15 cellular contexts compared by ENCODE assay signal in the genomic region with DNA sequence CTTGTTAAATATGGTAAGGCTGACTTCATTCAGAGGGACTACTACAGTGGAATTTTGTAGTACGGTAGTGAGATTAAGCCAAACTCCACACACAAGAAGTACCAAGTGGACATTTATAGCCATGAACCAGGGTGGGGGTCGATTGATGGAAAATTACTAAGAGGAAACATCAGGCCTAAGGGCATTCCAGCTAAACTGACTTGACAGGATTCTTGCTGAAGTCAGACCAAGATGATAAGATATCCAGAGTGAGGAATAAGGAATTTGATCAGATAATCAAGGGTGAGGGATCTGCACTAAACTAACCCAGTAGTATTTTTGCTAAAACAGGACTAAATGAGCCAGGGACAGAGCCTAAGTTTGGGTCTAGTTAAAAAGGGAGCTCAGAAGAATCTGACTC.
A peak's percentile ranks its signal among the peaks of the same experiment; 100 is the strongest.
DNase-seq lines count a peak whose midpoint lies in the region; ATAC-seq and TF ChIP-seq lines count a peak whose summit lies in the region.
"Had no signal": no experiment of that assay in that cellular context is flagged by ENCODE, and none has a peak within 500 bp of the region (broad histone marks: within the 10 kb centered on the region; RNA-seq: fewer than 3 reads in every experiment).

No MANE protein-coding gene starts in this region.

- H3K4me2 ChIP-seq in GM23338 (peak overlapping the region; percentile 48; the same call in 1 of the 2 replicates), trophoblast cell (ENCODE audit: low read length) (no peak overlapping the region)
- H3K4me2 ChIP-seq: BLaER1 had no signal

- H3K27me3 Mint-ChIP-seq in Caco-2 (ENCODE audit: insufficient read depth, unreplicated experiment) (no peaks in the 10 kb centered on the region), GM23338 (ENCODE audit: insufficient read depth, low read depth, poor library complexity) (peaks cover 4% of the 10 kb centered on the region)

- H3K27me3 ChIP-seq in Caco-2 (replicated peaks; ENCODE audit: control insufficient read depth, insufficient read depth, low read length), result no peaks in the 10 kb centered on the region
- H3K27me3 ChIP-seq in GM23338 (ENCODE audit: insufficient read depth), result no peaks in the 10 kb centered on the region
- H3K27me3 ChIP-seq in trophoblast cell (ENCODE audit: insufficient read depth, low read length), result no peaks in the 10 kb centered on the region

- intact Hi-C loops in Caco-2 (cut with micrococcal nuclease; ENCODE audit: unreplicated experiment), result no loop called here

- no peak overlapping the region for H3K4ac ChIP-seq in trophoblast cell (ENCODE audit: low read depth, low read length)

- H3K23ac ChIP-seq in trophoblast cell (ENCODE audit: low read length), result no peak overlapping the region

- H3K36me3 ChIP-seq in Caco-2 (ENCODE audit: control insufficient read depth, insufficient read depth, low read length) (no peaks in the 10 kb centered on the region), GM23338 (ENCODE audit: insufficient read depth) (no peaks in the 10 kb centered on the region), trophoblast cell (ENCODE audit: control insufficient read depth in 1 of 2, insufficient read depth in 2 of 2, low read length in 2 of 2) (no peaks in the 10 kb centered on the region)
- H3K36me3 ChIP-seq: BLaER1 had no signal

- no peaks in the 10 kb centered on the region for H3K79me1 ChIP-seq in trophoblast cell (ENCODE audit: low read length)

- H3K36me3 Mint-ChIP-seq in Caco-2 (ENCODE audit: insufficient read depth, unreplicated experiment), result peaks cover 6% of the 10 kb centered on the region
- no peaks in the 10 kb centered on the region; the same call in 2 of the 3 replicates for H3K36me3 Mint-ChIP-seq in GM23338 (ENCODE audit: low read depth)
- H3K36me3 Mint-ChIP-seq: CD8-positive, alpha-beta memory T cell had no signal

- no peak overlapping the region for H2BK5ac ChIP-seq in trophoblast cell (ENCODE audit: low read depth, low read length, poor library complexity)

- H2AFZ ChIP-seq in GM23338, result no peak overlapping the region
- no peak overlapping the region for H2AFZ ChIP-seq in trophoblast cell (ENCODE audit: insufficient read depth, low read length, poor library complexity)

- no peak overlapping the region for H3K9ac ChIP-seq in trophoblast cell (ENCODE audit: low read length)
- H3K9ac ChIP-seq: BLaER1 had no signal

- no peak overlapping the region for H2BK12ac ChIP-seq in trophoblast cell (ENCODE audit: low read length)

- H2BK120ac ChIP-seq in trophoblast cell (ENCODE audit: insufficient read depth, low read length, poor library complexity), result no peak overlapping the region

- H4K12ac ChIP-seq in trophoblast cell (ENCODE audit: low read depth, low read length), result no peak overlapping the region

- peaks cover 14% of the 10 kb centered on the region; the same call in 1 of the 2 replicates for H3K4me1 ChIP-seq in Caco-2
- H3K4me1 ChIP-seq in GM23338 (ENCODE audit: insufficient read depth), result peaks cover 32% of the 10 kb centered on the region
- H3K4me1 ChIP-seq in trophoblast cell (ENCODE audit: control insufficient read depth in 1 of 2, insufficient read depth in 2 of 2, low read length in 2 of 2), result peaks cover 0 to 3% of the 10 kb centered on the region in 2 experiments
- H3K4me1 ChIP-seq: BLaER1 had no signal

- no peak overlapping the region for H2AK5ac ChIP-seq in trophoblast cell (ENCODE audit: low read length)

- no peaks in the 10 kb centered on the region for H3K9me3 ChIP-seq in Caco-2
- H3K9me3 ChIP-seq in trophoblast cell (ENCODE audit: insufficient read depth, low read depth, low read length), result no peaks in the 10 kb centered on the region
- H3K9me3 ChIP-seq: BLaER1 had no signal

- no CpG with 5 or more reads among the region's 2 CpGs for WGBS in trophoblast cell (ENCODE audit: extremely low coverage, insufficient coverage, insufficient read length)

- H3K79me2 ChIP-seq in GM23338 (replicated peaks; ENCODE audit: insufficient read depth) (no peaks in the 10 kb centered on the region), trophoblast cell (ENCODE audit: control insufficient read depth, insufficient read depth, low read length, poor library complexity) (no peaks in the 10 kb centered on the region)

- H3K27ac Mint-ChIP-seq in Caco-2 (ENCODE audit: unreplicated experiment), result peak overlapping the region; percentile 72
- H3K27ac Mint-ChIP-seq in GM23338, result no peak overlapping the region
- H3K27ac Mint-ChIP-seq: CD8-positive, alpha-beta memory T cell had no signal

- no peak overlapping the region for H3K14ac ChIP-seq in trophoblast cell (ENCODE audit: low read length)

- H3K4me3 Mint-ChIP-seq in Caco-2 (ENCODE audit: unreplicated experiment), result no peak overlapping the region
- no peak overlapping the region for H3K4me3 Mint-ChIP-seq in GM23338
- H3K4me3 Mint-ChIP-seq: CD8-positive, alpha-beta memory T cell had no signal

- no peaks in the 10 kb centered on the region for H3F3A ChIP-seq in GM23338 (replicated peaks; ENCODE audit: low read depth)

- no peak overlapping the region for H4K91ac ChIP-seq in trophoblast cell (ENCODE audit: low read depth, low read length)

- H3K9me3 Mint-ChIP-seq in Caco-2 (ENCODE audit: unreplicated experiment), result no peaks in the 10 kb centered on the region
- H3K9me3 Mint-ChIP-seq in GM23338, result no peaks in the 10 kb centered on the region
- H3K9me3 Mint-ChIP-seq: CD8-positive, alpha-beta memory T cell had no signal

- no peak overlapping the region for H3K27ac ChIP-seq in GM23338 (ENCODE audit: low read depth)
- H3K27ac ChIP-seq in trophoblast cell (ENCODE audit: low read depth, low read length), result peak overlapping the region; percentile 47
- H3K27ac ChIP-seq: BLaER1 had no signal

- H3K18ac ChIP-seq in trophoblast cell (ENCODE audit: low read length), result no peak overlapping the region

- CTCF ChIA-PET in Caco-2 (lab: Charles Lee), result no interaction called here

- H3K9me2 ChIP-seq in GM23338 (ENCODE audit: insufficient read depth), result no peaks in the 10 kb centered on the region

- TF ChIP-seq CTCF in Caco-2 (IDR thresholded peaks at IDR 0.05; ENCODE audit: insufficient read depth in 1 of 2, low read depth in 1 of 2, low read length in 1 of 2, severe bottlenecking in 1 of 2, unreplicated experiment in 1 of 2) (no peak), GM23338 (conservative IDR thresholded peaks at IDR 0.05; ENCODE audit: low read depth in 2 of 2) (no peak), fibroblast of villous mesenchyme (IDR thresholded peaks at IDR 0.05; ENCODE audit: insufficient read depth, low read depth, low read length) (no peak)

- BruUV-seq in Caco-2 (replicated peaks; lab: Mats Ljungman, UMichigan), result no TSS peak

- no peak overlapping the region for H4K8ac ChIP-seq in trophoblast cell (ENCODE audit: low read depth, low read length)

- ATAC-seq in GM23338, result no peak
- ATAC-seq in GM19467 (IDR thresholded peaks at IDR 0.05; ENCODE audit: unreplicated experiment), result no peak
- no peak for ATAC-seq in HG03135 (IDR thresholded peaks at IDR 0.05; ENCODE audit: unreplicated experiment)
- ATAC-seq: GM12878, HCT116, K562 had no signal

- peak; percentile 11 to 19 for DNase-seq in Caco-2
- DNase-seq in GM23338 (ENCODE audit: low spot score), result no peak
- peak; percentile 3 for DNase-seq in fibroblast of villous mesenchyme (ENCODE audit: low read depth)
- peak; percentile 20 to 69 for DNase-seq in trophoblast cell
- no peak for DNase-seq in NCI-H2107 treated with DMSO at 0.1 percent for 48 hours (lab: John Stamatoyannopoulos, UW; ENCODE audit: unreplicated experiment)
- DNase-seq: 8988T; AML-193; CD8-positive, alpha-beta memory T cell; DMS53 had no signal

- no peaks in the 10 kb centered on the region for H4K20me1 ChIP-seq in GM23338 (replicated peaks; ENCODE audit: insufficient read depth)

- H3K4me1 Mint-ChIP-seq in Caco-2 (ENCODE audit: low read depth, unreplicated experiment), result peaks cover 8% of the 10 kb centered on the region
- peaks cover 32% of the 10 kb centered on the region for H3K4me1 Mint-ChIP-seq in GM23338
- H3K4me1 Mint-ChIP-seq: CD8-positive, alpha-beta memory T cell had no signal

- POLR2A ChIA-PET in Caco-2 (lab: Charles Lee), result no interaction called here

- H3K4me3 ChIP-seq in Caco-2 (ENCODE audit: low read depth, low read length) (no peak overlapping the region), GM23338 (no peak overlapping the region), fibroblast of villous mesenchyme (ENCODE audit: low read depth, low read length) (no peak overlapping the region), trophoblast cell (ENCODE audit: low read depth, low read length) (no peak overlapping the region)
- H3K4me3 ChIP-seq: BLaER1, GM12878, K562 had no signal

TF ChIP-seq in GM23338, 12 proteins besides CTCF, POLR2A, EP300 and RAD21 (continues in another document):
- TF ChIP-seq, protein P1, sequence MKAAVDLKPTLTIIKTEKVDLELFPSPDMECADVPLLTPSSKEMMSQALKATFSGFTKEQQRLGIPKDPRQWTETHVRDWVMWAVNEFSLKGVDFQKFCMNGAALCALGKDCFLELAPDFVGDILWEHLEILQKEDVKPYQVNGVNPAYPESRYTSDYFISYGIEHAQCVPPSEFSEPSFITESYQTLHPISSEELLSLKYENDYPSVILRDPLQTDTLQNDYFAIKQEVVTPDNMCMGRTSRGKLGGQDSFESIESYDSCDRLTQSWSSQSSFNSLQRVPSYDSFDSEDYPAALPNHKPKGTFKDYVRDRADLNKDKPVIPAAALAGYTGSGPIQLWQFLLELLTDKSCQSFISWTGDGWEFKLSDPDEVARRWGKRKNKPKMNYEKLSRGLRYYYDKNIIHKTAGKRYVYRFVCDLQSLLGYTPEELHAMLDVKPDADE (IDR thresholded peaks at IDR 0.05), result no peak

Comparison
In these comparisons a context has a peak if more than half of its experiments do, and no peak if none do; other contexts are left out.
1. DNase-seq: peak in Caco-2 (2 of 2), fibroblast of villous mesenchyme (single experiment) and trophoblast cell (2 of 2); none in GM23338 (single experiment) and NCI-H2107 treated with DMSO at 0.1 percent for 48 hours (single experiment).